ENCODE assay signal across 17 cellular contexts in the genomic region with DNA sequence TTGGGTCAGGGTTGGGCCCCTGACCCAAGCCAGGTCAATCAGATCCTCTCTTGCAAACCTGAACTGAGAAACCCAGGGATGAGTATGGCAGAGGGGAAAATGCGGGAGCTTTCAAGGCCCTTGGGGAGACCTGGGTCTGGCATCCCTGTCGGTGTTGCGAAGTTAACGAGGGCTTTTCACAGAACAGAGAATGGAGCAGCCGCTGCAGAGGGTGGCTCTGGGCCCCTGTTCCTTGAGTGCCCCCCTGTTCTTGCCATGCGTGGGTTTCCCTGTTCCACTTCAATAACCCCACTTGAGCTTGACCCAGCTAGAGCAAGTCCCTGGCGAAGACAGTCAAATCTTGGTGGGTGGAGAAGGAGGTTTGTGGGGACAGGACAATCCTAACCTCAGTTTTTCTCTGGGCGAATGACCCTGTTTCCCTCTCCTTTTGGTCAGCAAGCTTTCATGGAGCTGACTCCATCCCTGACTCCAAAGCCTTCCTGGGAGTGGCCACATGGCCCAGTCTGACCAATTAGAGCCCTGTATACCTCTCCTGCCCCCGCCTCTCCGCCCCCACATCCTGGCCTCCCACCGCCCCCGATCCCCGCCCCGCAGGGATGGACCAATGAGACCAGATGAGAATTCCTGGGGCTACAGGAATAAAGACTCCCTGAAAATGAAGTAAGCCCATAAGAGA. TPM values are rescaled to one million over a fixed set of nuclear protein-coding genes. Genes with fewer than 3 reads are reported as not detected.
DNase-seq lines count a peak whose midpoint lies in the region; ATAC-seq, FAIRE-seq and TF ChIP-seq lines count a peak whose summit lies in the region.
"Had no signal": no experiment of that assay in that cellular context is flagged by ENCODE, and none has a peak within 500 bp of the region (broad histone marks: within the 10 kb centered on the region; RNA-seq: fewer than 3 reads in every experiment).

No MANE protein-coding gene starts in this region.

- no peak for FAIRE-seq in HTR-8/SVneo (lab: Jason Lieb, UNC)

- H3K27ac Mint-ChIP-seq in CD4-positive, alpha-beta T cell = peak overlapping the region; percentile 27
- H3K27ac Mint-ChIP-seq in WTC11 = no peak overlapping the region
- H3K27ac Mint-ChIP-seq in T-cell = no peak overlapping the region

- peaks cover 8% of the 10 kb centered on the region for H3K36me3 Mint-ChIP-seq in CD4-positive, alpha-beta T cell (ENCODE audit: low read depth)
- H3K36me3 Mint-ChIP-seq in WTC11 (no peaks in the 10 kb centered on the region), T-cell (no peaks in the 10 kb centered on the region)
- H3K36me3 Mint-ChIP-seq: naive thymus-derived CD8-positive, alpha-beta T cell had no signal

- DNase-seq in CD4-positive, alpha-beta T cell = no peak
- DNase-seq in HTR-8/SVneo (ENCODE audit: insufficient read length, low spot score) = peak; percentile 63
- peak; percentile 67 for DNase-seq in WTC11 (ENCODE audit: low spot score)
- peak; percentile 74 for DNase-seq in mesendoderm
- DNase-seq in NCI-H446 (lab: John Stamatoyannopoulos, UW) = no peak
- DNase-seq in T-cell = no peak
- no peak for DNase-seq in gastrocnemius medialis
- DNase-seq: activated CD4-positive, alpha-beta T cell treated with anti-CD3 and anti-CD28 coated beads for 48 hours; activated T-cell treated with anti-CD3 and anti-CD28 coated beads, Interleukin-2, amount 50 U/mL, for 4 hours; anterior cingulate cortex; CD8-positive, alpha-beta memory T cell; effector memory CD8-positive, alpha-beta T cell; Kasumi-1; left colon; naive thymus-derived CD8-positive, alpha-beta T cell; stomach had no signal

- H2BK15ac ChIP-seq in mesendoderm (replicated peaks; ENCODE audit: low read depth) = no peak overlapping the region

- H3K4me3 ChIP-seq in mesendoderm (ENCODE audit: low read length) (no peak overlapping the region), gastrocnemius medialis (no peak overlapping the region)
- H3K4me3 ChIP-seq: stomach had no signal

- no peaks in the 10 kb centered on the region for H3K9me3 Mint-ChIP-seq in CD4-positive, alpha-beta T cell
- H3K9me3 Mint-ChIP-seq in WTC11 = peaks cover 7% of the 10 kb centered on the region; the same call in 1 of the 2 replicates
- no peaks in the 10 kb centered on the region for H3K9me3 Mint-ChIP-seq in T-cell
- H3K9me3 Mint-ChIP-seq: activated T-cell treated with anti-CD3 and anti-CD28 coated beads, Interleukin-2, amount 50 U/mL, for 4 hours; CD8-positive, alpha-beta memory T cell; effector memory CD8-positive, alpha-beta T cell; naive thymus-derived CD8-positive, alpha-beta T cell had no signal

- no peak overlapping the region for H2AK5ac ChIP-seq in mesendoderm (ENCODE audit: low read length)

- H3K9ac ChIP-seq in mesendoderm (ENCODE audit: low read length) = no peak overlapping the region

- peaks cover 20% of the 10 kb centered on the region for H3K79me2 ChIP-seq in mesendoderm (ENCODE audit: control insufficient read depth, insufficient read depth, low read length)

- H3K27me3 ChIP-seq in CD4-positive, alpha-beta T cell (ENCODE audit: control insufficient read depth, insufficient read depth, low read length) = no peaks in the 10 kb centered on the region
- H3K27me3 ChIP-seq in mesendoderm (ENCODE audit: insufficient read depth, low read length, poor library complexity) (no peaks in the 10 kb centered on the region), gastrocnemius medialis (no peaks in the 10 kb centered on the region)
- H3K27me3 ChIP-seq: stomach had no signal

- H3K27me3 Mint-ChIP-seq in CD4-positive, alpha-beta T cell = peaks cover 10% of the 10 kb centered on the region
- H3K27me3 Mint-ChIP-seq in WTC11 (ENCODE audit: low read depth) = no peaks in the 10 kb centered on the region; the same call in 1 of the 2 replicates
- H3K27me3 Mint-ChIP-seq in T-cell = peaks cover 0 to 3% of the 10 kb centered on the region in 2 donors

- CTCF ChIA-PET in CD4-positive, alpha-beta T cell (lab: Charles Lee) = interaction anchor here (1.0 to 1.2 kb wide), 2 partner anchors 18 to 32 kb away, joined by 3 to 4 read pairs; no protein-coding TSS in a partner anchor
- CTCF ChIA-PET in WTC11 (lab: Charles Lee) (interaction anchor here (1.2 to 5.4 kb wide), 5 partner anchors 10 to 133 kb away, joined by 3 to 37 read pairs (median 17); no protein-coding TSS in a partner anchor), T-cell (lab: Charles Lee) (no interaction called here)

- H3K4me1 ChIP-seq in mesendoderm (ENCODE audit: control insufficient read depth, low read depth, low read length) (peaks cover 8% of the 10 kb centered on the region), gastrocnemius medialis (peaks cover 18 to 22% of the 10 kb centered on the region in 2 donors)

- no peak overlapping the region for H2BK5ac ChIP-seq in mesendoderm (ENCODE audit: low read length)

- TF ChIP-seq POLR2A in GM18505 (IDR thresholded peaks at IDR 0.05; ENCODE audit: borderline replicate concordance, extremely low read depth, insufficient read depth, insufficient read length) (no peak), gastrocnemius medialis (IDR thresholded peaks at IDR 0.05) (no peak)

- H3K79me1 ChIP-seq in mesendoderm (ENCODE audit: low read length) = no peaks in the 10 kb centered on the region

- no peak for ATAC-seq in CD4-positive, alpha-beta T cell (ENCODE audit: poor library complexity)
- peak; percentile 67 for ATAC-seq in WTC11
- no peak for ATAC-seq in GM18505 (IDR thresholded peaks at IDR 0.05; ENCODE audit: unreplicated experiment)
- no peak for ATAC-seq in T-cell (replicated peaks in 1 of 4)
- no peak for ATAC-seq in gastrocnemius medialis
- ATAC-seq: activated T-cell treated with anti-CD3 and anti-CD28 coated beads, Interleukin-2, amount 50 U/mL, for 4 hours; effector memory CD8-positive, alpha-beta T cell; left colon; naive thymus-derived CD8-positive, alpha-beta T cell had no signal

- H3K4me2 ChIP-seq in mesendoderm (ENCODE audit: low read length) = no peak overlapping the region

- in situ Hi-C loops in gastrocnemius medialis (cut with MboI; ENCODE audit: low sequenced_read_pairs in 4 of 4) = no loop called here

- POLR2A ChIA-PET in CD4-positive, alpha-beta T cell (lab: Charles Lee) = no interaction called here
- POLR2A ChIA-PET in WTC11 (lab: Charles Lee) = interaction anchor here (0.6 kb wide), 1 partner anchor 44 kb away, joined by 4 read pairs; no protein-coding TSS in a partner anchor
- POLR2A ChIA-PET in T-cell (lab: Charles Lee) = interaction anchor here in 1 of 2 donors (0.7 kb wide), 1 partner anchor 612 kb away, joined by 4 read pairs; no protein-coding TSS in a partner anchor

- H3K36me3 ChIP-seq in mesendoderm (ENCODE audit: control insufficient read depth, insufficient read depth, low read length) (no peaks in the 10 kb centered on the region), gastrocnemius medialis (no peaks in the 10 kb centered on the region)
- H3K36me3 ChIP-seq: stomach had no signal

- H2BK120ac ChIP-seq in mesendoderm (ENCODE audit: low read depth, low read length) = no peak overlapping the region

- intact Hi-C loops in CD4-positive, alpha-beta T cell (cut with DNase I, micrococcal nuclease) = loop anchor here in 1 of 2 experiments (5.0 to 10.0 kb wide), 2 partner anchors 360 to 727 kb away; a partner anchor contains a TSS
- intact Hi-C loops in gastrocnemius medialis (cut with DNase I; ENCODE audit: low total_unique reads) = loop anchor here (10.0 kb wide), 2 partner anchors 617 to 1633 kb away; no protein-coding TSS in a partner anchor

- H3K9me3 ChIP-seq in CD4-positive, alpha-beta T cell (ENCODE audit: control insufficient read depth, low read length) = no peaks in the 10 kb centered on the region
- no peaks in the 10 kb centered on the region for H3K9me3 ChIP-seq in gastrocnemius medialis
- H3K9me3 ChIP-seq: stomach had no signal

- no CpG with 5 or more reads among the region's 14 CpGs for WGBS in mesendoderm (ENCODE audit: extremely low coverage, insufficient coverage, low lambda C conversion rate)

- peak overlapping the region; percentile 65 for H3K56ac ChIP-seq in mesendoderm (ENCODE audit: low read length)

- no peak for TF ChIP-seq CTCF in CD4-positive, alpha-beta T cell (IDR thresholded peaks at IDR 0.05)
- TF ChIP-seq CTCF in WTC11 (IDR thresholded peaks at IDR 0.05) (no peak), gastrocnemius medialis (IDR thresholded peaks at IDR 0.05 in 4 of 5, conservative IDR thresholded peaks at IDR 0.05 in 1 of 5) (no peak)

- H3K4me3 Mint-ChIP-seq in CD4-positive, alpha-beta T cell = no peak overlapping the region
- peak overlapping the region; percentile 14; the same call in 1 of the 2 replicates for H3K4me3 Mint-ChIP-seq in WTC11
- no peak overlapping the region for H3K4me3 Mint-ChIP-seq in T-cell
- H3K4me3 Mint-ChIP-seq: activated T-cell treated with anti-CD3 and anti-CD28 coated beads, Interleukin-2, amount 50 U/mL, for 4 hours had no signal

- H3K4me1 Mint-ChIP-seq in CD4-positive, alpha-beta T cell (ENCODE audit: low read depth) = peaks cover 21% of the 10 kb centered on the region
- H3K4me1 Mint-ChIP-seq in WTC11 (peaks cover 33% of the 10 kb centered on the region), T-cell (peaks cover 18 to 19% (median 19%) of the 10 kb centered on the region in 3 donors)

- no peak overlapping the region for H4K8ac ChIP-seq in mesendoderm (ENCODE audit: low read depth, low read length)

- no peak overlapping the region for H3K23ac ChIP-seq in mesendoderm (ENCODE audit: low read length)

- H3K4ac ChIP-seq in mesendoderm (ENCODE audit: low read depth, low read length) = no peak overlapping the region

- H3K18ac ChIP-seq in mesendoderm (ENCODE audit: low read length) = no peak overlapping the region

- H4K5ac ChIP-seq in mesendoderm (ENCODE audit: low read length) = peak overlapping the region; percentile 95

- H3K27ac ChIP-seq in CD4-positive, alpha-beta T cell (ENCODE audit: low read depth, low read length) = no peak overlapping the region
- no peak overlapping the region for H3K27ac ChIP-seq in mesendoderm (ENCODE audit: low read depth, low read length)
- H3K27ac ChIP-seq in gastrocnemius medialis = peak overlapping the region in 1 of 4 donors; percentile 1

TF ChIP-seq in WTC11, 78 proteins besides CTCF, POLR2A, EP300 and RAD21 (continues in another document):
- no peak for TF ChIP-seq MXD4 (CRISPR knock-in tag; IDR thresholded peaks at IDR 0.05; ENCODE audit: borderline replicate concordance)

RNA-seq across cellular contexts. Expression of a gene that starts 2.9 kb away (rescaled TPM):
- 10 to 100 TPM; 46.8 to 50.9 TPM for total RNA-seq in CD4-positive, alpha-beta T cell
- total RNA-seq in WTC11 (2021) = 266 to 274 TPM (median 268 TPM) in 3 replicates
- 244 TPM for polyA plus RNA-seq in mesendoderm (2013, experiment 1 of 2)
- 252 TPM for polyA plus RNA-seq in mesendoderm (2013, experiment 2 of 2)
- 10 to 100 TPM; 45.8 to 58.7 (median 54.6) TPM for total RNA-seq in T-cell
- total RNA-seq in gastrocnemius medialis = 100 to 1,000 TPM; 412 to 611 (median 495) TPM

RNA-seq across cellular contexts. Expression of a gene that starts 39.3 kb away (rescaled TPM):
- 10 to 100 TPM; 12.3 to 15.5 TPM for total RNA-seq in CD4-positive, alpha-beta T cell
- 29.9 to 32.7 TPM (median 30.3 TPM) in 3 replicates for total RNA-seq in WTC11 (2021)
- 49.6 TPM for polyA plus RNA-seq in mesendoderm (2013, experiment 1 of 2)
- 50.1 TPM for polyA plus RNA-seq in mesendoderm (2013, experiment 2 of 2)
- 10 to 100 TPM; 12.6 to 14.7 (median 14.5) TPM for total RNA-seq in T-cell
- 10 to 100 TPM; 18.7 to 30.3 (median 24.4) TPM for total RNA-seq in gastrocnemius medialis

Comparison
In these comparisons a context has a peak if more than half of its experiments do, and no peak if none do; other contexts are left out.
1. DNase-seq: peak in HTR-8/SVneo (single experiment), WTC11 (single experiment) and mesendoderm (single experiment); none in CD4-positive, alpha-beta T cell (0 of 10), NCI-H446 (0 of 2), T-cell (0 of 34) and gastrocnemius medialis (0 of 2).
2. CTCF ChIA-PET loops: an anchor here in CD4-positive, alpha-beta T cell (1.0 to 1.2 kb wide) and WTC11 (1.2 to 5.4 kb wide); none called in T-cell.